In genomic region chr18:29892960-29893558, GRCh38 we compare ENCODE assay signal across 11 cellular contexts.
DNase-seq lines count a peak whose midpoint lies in the region; ATAC-seq and TF ChIP-seq lines count a peak whose summit lies in the region.
"Had no signal": no experiment of that assay in that cellular context is flagged by ENCODE, and none has a peak within 500 bp of the region (broad histone marks: within the 10 kb centered on the region; RNA-seq: fewer than 3 reads in every experiment).

No MANE protein-coding gene starts in this region.

- H3K36me3 ChIP-seq in mammary epithelial cell (ENCODE audit: insufficient read depth, low read length) (no peaks in the 10 kb centered on the region), stomach (no peaks in the 10 kb centered on the region)

- H3K4me1 ChIP-seq in mammary epithelial cell (ENCODE audit: insufficient read depth, low read length) (no peaks in the 10 kb centered on the region), stomach (no peaks in the 10 kb centered on the region)

- no peak overlapping the region for H3K4me2 ChIP-seq in mammary epithelial cell (ENCODE audit: insufficient read depth, low read depth, low read length)

- H3K27ac Mint-ChIP-seq in nephron progenitor cell: no peak overlapping the region
- H3K27ac Mint-ChIP-seq: stimulated activated naive CD8-positive, alpha-beta T cell treated with anti-CD3 and anti-CD28 coated beads, Interleukin-15, amount 100 ng/mL, for 72 hours had no signal

- H2AFZ ChIP-seq in mammary epithelial cell (ENCODE audit: low read depth, low read length): no peak overlapping the region

- TF ChIP-seq CTCF in mammary epithelial cell (conservative IDR thresholded peaks at IDR 0.05 in 1 of 2, IDR thresholded peaks at IDR 0.05 in 1 of 2; ENCODE audit: extremely low read depth in 1 of 2, insufficient read depth in 1 of 2, low read depth in 1 of 2, low read length in 2 of 2) (peak; percentile 40 to 54), nephron progenitor cell (IDR thresholded peaks at IDR 0.05) (peak; percentile 73), stomach (IDR thresholded peaks at IDR 0.05) (no peak)

- CTCF ChIA-PET in mammary epithelial cell (lab: Charles Lee; ENCODE audit: low non-redundant PET): no interaction called here

- whole genome bisulfite sequencing in mammary epithelial cell (ENCODE audit: low coverage, missing lambda C conversion rate): 78% methylated on average over 2 of the region's 2 CpGs
- 45 to 60% (median 54%) methylated on average over 2 of the region's 2 CpGs for WGBS in stomach, 5 donors

- no peaks in the 10 kb centered on the region for H3K27me3 ChIP-seq in mammary epithelial cell (ENCODE audit: insufficient read depth, low read length)
- no peaks in the 10 kb centered on the region for H3K27me3 ChIP-seq in stomach

- H3K27ac ChIP-seq in mammary epithelial cell (ENCODE audit: insufficient read depth, low read depth, low read length) (no peak overlapping the region), stomach (no peak overlapping the region)
- H3K27ac ChIP-seq: skin epidermis had no signal

- H4K20me1 ChIP-seq in mammary epithelial cell (ENCODE audit: insufficient read depth, low read length): no peaks in the 10 kb centered on the region

- H3K27me3 Mint-ChIP-seq in nephron progenitor cell (ENCODE audit: low read depth, poor library complexity): peaks cover 3% of the 10 kb centered on the region
- H3K27me3 Mint-ChIP-seq: stimulated activated naive CD8-positive, alpha-beta T cell treated with anti-CD3 and anti-CD28 coated beads, Interleukin-15, amount 100 ng/mL, for 72 hours had no signal

- H3K4me3 ChIP-seq in mammary epithelial cell (replicated peaks in 1 of 3; ENCODE audit: insufficient read depth in 1 of 3, low read depth in 2 of 3, low read length in 3 of 3) (no peak overlapping the region), stomach (no peak overlapping the region)
- H3K4me3 ChIP-seq: skin epidermis had no signal

- H3K79me2 ChIP-seq in mammary epithelial cell (ENCODE audit: insufficient read depth, low read length): no peaks in the 10 kb centered on the region

- no peak for TF ChIP-seq POLR2A in stomach (IDR thresholded peaks at IDR 0.05)

- H3K9me3 Mint-ChIP-seq in nephron progenitor cell: no peaks in the 10 kb centered on the region

- intact Hi-C loops in mammary epithelial cell (cut with micrococcal nuclease) (loop anchor here (5.0 kb wide), 1 partner anchor 379 kb away; no protein-coding TSS in a partner anchor), stomach (cut with DNase I; ENCODE audit: low total_unique reads) (no loop called here)

- H3K9me3 ChIP-seq in mammary epithelial cell (replicated peaks; ENCODE audit: insufficient read depth, low read length) (no peaks in the 10 kb centered on the region), stomach (peaks cover 0 to 7% (median 0%) of the 10 kb centered on the region in 4 donors)

- ATAC-seq in GM21825 (IDR thresholded peaks at IDR 0.05; ENCODE audit: unreplicated experiment) (no peak), HG03460 (IDR thresholded peaks at IDR 0.05; ENCODE audit: unreplicated experiment) (no peak)
- ATAC-seq: stimulated activated naive CD8-positive, alpha-beta T cell treated with anti-CD3 and anti-CD28 coated beads, Interleukin-15, amount 100 ng/mL, for 72 hours had no signal

- no peak overlapping the region for H3K4me3 Mint-ChIP-seq in nephron progenitor cell
- H3K4me3 Mint-ChIP-seq: stimulated activated naive CD8-positive, alpha-beta T cell treated with anti-CD3 and anti-CD28 coated beads, Interleukin-15, amount 100 ng/mL, for 72 hours had no signal

- TF ChIP-seq EP300 in stomach (IDR thresholded peaks at IDR 0.05): no peak

- no peaks in the 10 kb centered on the region for H3K36me3 Mint-ChIP-seq in nephron progenitor cell (ENCODE audit: low read depth)

- H3K9ac ChIP-seq in mammary epithelial cell (ENCODE audit: insufficient read depth, low read length): no peak overlapping the region

- BruUV-seq in mammary epithelial cell (replicated peaks; lab: Mats Ljungman, UMichigan): no TSS peak

- in situ Hi-C loops in mammary epithelial cell (cut with MboI; ENCODE audit: low sequenced_read_pairs in 2 of 2): loop anchor here in 1 of 2 donors (25.0 kb wide), 1 partner anchor 369 kb away; no protein-coding TSS in a partner anchor

- H3K4me1 Mint-ChIP-seq in nephron progenitor cell: no peaks in the 10 kb centered on the region
- H3K4me1 Mint-ChIP-seq: stimulated activated naive CD8-positive, alpha-beta T cell treated with anti-CD3 and anti-CD28 coated beads, Interleukin-15, amount 100 ng/mL, for 72 hours had no signal

- peak; percentile 34 for DNase-seq in NCI-H1092 treated with DMSO at 0.1 percent for 48 hours (lab: John Stamatoyannopoulos, UW)
- no peak for DNase-seq in NCI-H1092 (lab: John Stamatoyannopoulos, UW)
- DNase-seq in LHCN-M2 (ENCODE audit: low read depth): peak; percentile 25
- DNase-seq in mammary epithelial cell: no peak
- no peak for DNase-seq in nephron progenitor cell
- DNase-seq in stomach: no peak
- DNase-seq: NCI-H2029 treated with DMSO at 0.1 percent for 48 hours; stimulated activated naive CD8-positive, alpha-beta T cell treated with anti-CD3 and anti-CD28 coated beads, Interleukin-15, amount 100 ng/mL, for 72 hours had no signal

- dilution Hi-C loops in mammary epithelial cell (cut with HindIII; ENCODE audit: low sequenced_read_pairs): no loop called here

Comparison
In these comparisons a context has a peak if more than half of its experiments do, and no peak if none do; other contexts are left out.
1. DNase-seq: peak in NCI-H1092 treated with DMSO at 0.1 percent for 48 hours (single experiment) and LHCN-M2 (single experiment); none in NCI-H1092 (single experiment), mammary epithelial cell (single experiment), nephron progenitor cell (single experiment) and stomach (single experiment).
2. CTCF ChIP-seq: peak in mammary epithelial cell (2 of 2) and nephron progenitor cell (single experiment); none in stomach (0 of 7).